1 cellular context compared by ENCODE assay signal in the genomic region with DNA sequence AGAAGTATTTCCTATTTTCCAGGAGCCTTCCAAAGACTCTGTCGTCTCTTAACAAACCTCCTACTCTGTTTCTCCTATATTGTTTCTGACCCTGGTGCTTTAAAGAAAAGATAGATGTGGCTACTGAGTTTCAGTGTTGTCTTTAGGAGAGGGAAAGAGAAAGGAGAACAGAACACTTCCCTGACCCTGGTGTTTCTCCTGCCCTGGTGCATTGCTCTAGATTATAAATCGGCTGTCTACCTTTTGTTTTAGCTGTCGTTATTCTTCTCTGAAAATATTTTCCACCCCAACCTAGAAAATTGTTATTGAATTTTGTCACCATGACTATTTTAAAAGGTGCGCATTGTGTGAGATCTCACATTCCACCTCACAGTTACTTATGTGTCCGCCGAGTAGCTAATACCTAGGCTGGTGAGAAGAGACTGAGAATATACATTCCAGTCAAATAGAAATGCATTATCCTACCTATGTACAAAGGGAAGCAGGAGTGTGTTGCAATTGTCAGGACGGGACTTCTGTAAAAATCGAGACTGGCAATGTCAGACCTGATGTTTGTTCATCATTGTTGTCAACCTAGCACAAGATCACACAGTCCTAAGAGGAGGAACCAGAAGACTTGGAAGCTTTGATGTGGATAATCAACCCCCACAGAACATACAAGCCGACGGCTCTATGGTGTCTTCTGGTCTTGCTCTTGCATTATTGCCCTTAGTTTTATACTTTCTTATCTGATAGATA.
TF ChIP-seq lines count a peak whose summit lies in the region.

No MANE protein-coding gene starts in this region.

TF ChIP-seq in SK-N-SH treated with all-trans-retinoic acid at 6 μM for 48 hours, 23 proteins besides CTCF, POLR2A, EP300 and RAD21 (continued from another document):
- TF ChIP-seq PATZ1 (CRISPR knock-in tag; IDR thresholded peaks at IDR 0.05; ENCODE audit: borderline replicate concordance) (no peak), ZFP3 (CRISPR knock-in tag; IDR thresholded peaks at IDR 0.05) (no peak), SNAI2 (CRISPR knock-in tag; IDR thresholded peaks at IDR 0.05) (no peak), CSDC2 (CRISPR knock-in tag; IDR thresholded peaks at IDR 0.05) (no peak), GLIS3 (CRISPR knock-in tag; IDR thresholded peaks at IDR 0.05) (no peak), ARNTL (CRISPR knock-in tag; IDR thresholded peaks at IDR 0.05; ENCODE audit: borderline replicate concordance, low read depth) (no peak), ZNF8 (CRISPR knock-in tag; IDR thresholded peaks at IDR 0.05) (no peak), PPARA (CRISPR knock-in tag; IDR thresholded peaks at IDR 0.05; ENCODE audit: borderline replicate concordance) (no peak), ZC3H10 (CRISPR knock-in tag; IDR thresholded peaks at IDR 0.05) (no peak), OSR1 (CRISPR knock-in tag; IDR thresholded peaks at IDR 0.05) (no peak), ZNF565 (CRISPR knock-in tag; conservative IDR thresholded peaks at IDR 0.05; ENCODE audit: low read depth) (no peak), ESRRG (CRISPR knock-in tag; IDR thresholded peaks at IDR 0.05) (no peak), ISL1 (CRISPR knock-in tag; IDR thresholded peaks at IDR 0.05) (no peak)
- TF ChIP-seq, protein P1, sequence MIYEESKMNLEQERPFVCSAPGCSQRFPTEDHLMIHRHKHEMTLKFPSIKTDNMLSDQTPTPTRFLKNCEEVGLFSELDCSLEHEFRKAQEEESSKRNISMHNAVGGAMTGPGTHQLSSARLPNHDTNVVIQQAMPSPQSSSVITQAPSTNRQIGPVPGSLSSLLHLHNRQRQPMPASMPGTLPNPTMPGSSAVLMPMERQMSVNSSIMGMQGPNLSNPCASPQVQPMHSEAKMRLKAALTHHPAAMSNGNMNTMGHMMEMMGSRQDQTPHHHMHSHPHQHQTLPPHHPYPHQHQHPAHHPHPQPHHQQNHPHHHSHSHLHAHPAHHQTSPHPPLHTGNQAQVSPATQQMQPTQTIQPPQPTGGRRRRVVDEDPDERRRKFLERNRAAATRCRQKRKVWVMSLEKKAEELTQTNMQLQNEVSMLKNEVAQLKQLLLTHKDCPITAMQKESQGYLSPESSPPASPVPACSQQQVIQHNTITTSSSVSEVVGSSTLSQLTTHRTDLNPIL (CRISPR knock-in tag; IDR thresholded peaks at IDR 0.05; ENCODE audit: low read depth): no peak
- TF ChIP-seq, protein P2, sequence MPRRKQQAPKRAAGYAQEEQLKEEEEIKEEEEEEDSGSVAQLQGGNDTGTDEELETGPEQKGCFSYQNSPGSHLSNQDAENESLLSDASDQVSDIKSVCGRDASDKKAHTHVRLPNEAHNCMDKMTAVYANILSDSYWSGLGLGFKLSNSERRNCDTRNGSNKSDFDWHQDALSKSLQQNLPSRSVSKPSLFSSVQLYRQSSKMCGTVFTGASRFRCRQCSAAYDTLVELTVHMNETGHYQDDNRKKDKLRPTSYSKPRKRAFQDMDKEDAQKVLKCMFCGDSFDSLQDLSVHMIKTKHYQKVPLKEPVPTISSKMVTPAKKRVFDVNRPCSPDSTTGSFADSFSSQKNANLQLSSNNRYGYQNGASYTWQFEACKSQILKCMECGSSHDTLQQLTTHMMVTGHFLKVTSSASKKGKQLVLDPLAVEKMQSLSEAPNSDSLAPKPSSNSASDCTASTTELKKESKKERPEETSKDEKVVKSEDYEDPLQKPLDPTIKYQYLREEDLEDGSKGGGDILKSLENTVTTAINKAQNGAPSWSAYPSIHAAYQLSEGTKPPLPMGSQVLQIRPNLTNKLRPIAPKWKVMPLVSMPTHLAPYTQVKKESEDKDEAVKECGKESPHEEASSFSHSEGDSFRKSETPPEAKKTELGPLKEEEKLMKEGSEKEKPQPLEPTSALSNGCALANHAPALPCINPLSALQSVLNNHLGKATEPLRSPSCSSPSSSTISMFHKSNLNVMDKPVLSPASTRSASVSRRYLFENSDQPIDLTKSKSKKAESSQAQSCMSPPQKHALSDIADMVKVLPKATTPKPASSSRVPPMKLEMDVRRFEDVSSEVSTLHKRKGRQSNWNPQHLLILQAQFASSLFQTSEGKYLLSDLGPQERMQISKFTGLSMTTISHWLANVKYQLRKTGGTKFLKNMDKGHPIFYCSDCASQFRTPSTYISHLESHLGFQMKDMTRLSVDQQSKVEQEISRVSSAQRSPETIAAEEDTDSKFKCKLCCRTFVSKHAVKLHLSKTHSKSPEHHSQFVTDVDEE (CRISPR knock-in tag; IDR thresholded peaks at IDR 0.05): no peak
TF ChIP-seq in SK-N-SH treated with all-trans-retinoic acid at 6 μM for 48 hours: peak in this region for 0.
